Comparison of ENCODE assay signal across 18 cellular contexts in genomic region chr22:44245438-44245837, GRCh38.
DNase-seq lines count a peak whose midpoint lies in the region; ATAC-seq and TF ChIP-seq lines count a peak whose summit lies in the region.
"Had no signal": no experiment of that assay in that cellular context is flagged by ENCODE, and none has a peak within 500 bp of the region (broad histone marks: within the 10 kb centered on the region; RNA-seq: fewer than 3 reads in every experiment).

No MANE protein-coding gene starts in this region.

- H3K36me3 Mint-ChIP-seq in chondrocyte (ENCODE audit: low read depth): peaks cover 28% of the 10 kb centered on the region
- H3K36me3 Mint-ChIP-seq: CD8-positive, alpha-beta T cell had no signal

- H3K9me3 ChIP-seq in left ventricle myocardium inferior (replicated peaks): peaks cover 16% of the 10 kb centered on the region

- H3K36me3 ChIP-seq in H7 (replicated peaks; ENCODE audit: control insufficient read depth, insufficient read depth, low read length) (no peaks in the 10 kb centered on the region), left ventricle myocardium inferior (no peaks in the 10 kb centered on the region)
- H3K36me3 ChIP-seq: BLaER1 treated with 17β-estradiol and CSF1 and Interleukin-3, amounts not matched to agents 10 nM and 100 nM had no signal

- H3K27ac ChIP-seq in left ventricle myocardium inferior (replicated peaks): no peak overlapping the region
- H3K27ac ChIP-seq: BLaER1 treated with 17β-estradiol and CSF1 and Interleukin-3, amounts not matched to agents 10 nM and 100 nM had no signal

- H3K27me3 ChIP-seq in H7 (ENCODE audit: control insufficient read depth, insufficient read depth, low read length) (no peaks in the 10 kb centered on the region), left ventricle myocardium inferior (ENCODE audit: low read depth) (peaks cover 28% of the 10 kb centered on the region)
- H3K27me3 ChIP-seq: BLaER1 treated with 17β-estradiol and CSF1 and Interleukin-3, amounts not matched to agents 10 nM and 100 nM had no signal

- H3K27me3 Mint-ChIP-seq in chondrocyte (ENCODE audit: low read depth): peaks cover 39% of the 10 kb centered on the region

- H3K4me3 ChIP-seq in H7 (ENCODE audit: insufficient read depth, low read depth, low read length): no peak overlapping the region
- H3K4me3 ChIP-seq in left ventricle myocardium inferior: no peak overlapping the region
- H3K4me3 ChIP-seq: BLaER1 treated with 17β-estradiol and CSF1 and Interleukin-3, amounts not matched to agents 10 nM and 100 nM had no signal

- TF ChIP-seq CTCF in chondrocyte (IDR thresholded peaks at IDR 0.05) (no peak), left ventricle myocardium inferior (IDR thresholded peaks at IDR 0.05; ENCODE audit: borderline replicate concordance) (no peak)

- intact Hi-C loops in left ventricle myocardium inferior (cut with micrococcal nuclease): no loop called here

- ATAC-seq in esophagus mucosa: no peak
- ATAC-seq: CD8-positive, alpha-beta T cell had no signal

- no peak overlapping the region for H3K27ac Mint-ChIP-seq in chondrocyte (ENCODE audit: unreplicated experiment)
- H3K27ac Mint-ChIP-seq: CD8-positive, alpha-beta T cell had no signal

- peaks cover 5% of the 10 kb centered on the region for H3K4me1 ChIP-seq in left ventricle myocardium inferior

- peaks cover 13% of the 10 kb centered on the region for H3K9me3 Mint-ChIP-seq in chondrocyte (ENCODE audit: low read depth)

- no peaks in the 10 kb centered on the region for H3K4me1 Mint-ChIP-seq in chondrocyte (ENCODE audit: low read depth)

- DNase-seq in H7: peak; percentile 9
- DNase-seq in chondrocyte (ENCODE audit: low spot score): peak; percentile 58
- peak; percentile 49 for DNase-seq in left ventricle myocardium inferior
- peak; percentile 7 for DNase-seq in mucosa of gallbladder (ENCODE audit: low spot score)
- no peak for DNase-seq in NCI-H2081 (lab: John Stamatoyannopoulos, UW)
- DNase-seq in stimulated activated CD4-positive, alpha-beta T cell treated with anti-CD3 and anti-CD28 coated beads, Interleukin-15, amount 100 ng/mL, for 24 hours: no peak
- DNase-seq: Calu3, DMS79, KG1, MV-4-11, NCI-H1694 treated with DMSO at 0.1 percent for 48 hours, NCI-H2107, NCI-H510A, NCI-H748 treated with DMSO at 0.1 percent for 48 hours, SIG-M5 had no signal

- H3K4me3 Mint-ChIP-seq in chondrocyte (ENCODE audit: unreplicated experiment): no peak overlapping the region
- H3K4me3 Mint-ChIP-seq: CD8-positive, alpha-beta T cell had no signal

Comparison
In these comparisons a context has a peak if more than half of its experiments do, and no peak if none do; other contexts are left out.
1. DNase-seq: peak in H7 (single experiment), chondrocyte (single experiment), left ventricle myocardium inferior (single experiment) and mucosa of gallbladder (single experiment); none in NCI-H2081 (0 of 2) and stimulated activated CD4-positive, alpha-beta T cell treated with anti-CD3 and anti-CD28 coated beads, Interleukin-15, amount 100 ng/mL, for 24 hours (single experiment).